In the genomic region with DNA sequence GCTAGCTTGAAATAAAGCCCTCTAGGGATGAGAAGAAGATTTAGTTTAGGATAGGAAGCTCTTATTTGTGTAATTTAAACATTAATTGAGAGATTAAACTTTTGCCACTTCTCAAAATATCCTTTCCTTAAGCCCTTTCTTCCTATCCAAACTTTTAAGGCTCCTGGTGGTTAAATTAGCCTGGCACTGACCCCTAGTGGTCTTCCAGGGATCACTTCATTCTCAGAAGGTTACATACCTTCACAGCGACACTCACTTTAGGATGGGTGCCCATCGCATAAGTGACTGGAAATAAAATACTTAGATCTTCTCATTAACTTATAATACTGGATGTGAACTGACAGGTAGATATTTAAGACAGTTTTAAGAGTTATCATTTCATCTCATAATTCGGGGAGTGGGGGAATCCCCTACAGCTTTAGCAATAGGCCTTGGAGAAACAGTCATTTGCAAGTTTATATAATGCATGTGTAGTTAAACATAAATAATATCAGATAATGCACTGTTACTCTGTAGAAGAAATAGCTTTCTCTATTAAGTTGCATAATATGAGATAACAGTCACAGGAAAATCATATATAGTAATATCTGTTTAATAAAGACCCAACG, we compare ENCODE assay signal across 1 cellular context.
TF ChIP-seq lines count a peak whose summit lies in the region.

No MANE protein-coding gene starts in this region.

TF ChIP-seq in GM23338, 12 proteins besides CTCF, POLR2A, EP300 and RAD21:
- TF ChIP-seq POLR2AphosphoS5 (IDR thresholded peaks at IDR 0.05; ENCODE audit: low read depth), result no peak
- TF ChIP-seq, protein P1, sequence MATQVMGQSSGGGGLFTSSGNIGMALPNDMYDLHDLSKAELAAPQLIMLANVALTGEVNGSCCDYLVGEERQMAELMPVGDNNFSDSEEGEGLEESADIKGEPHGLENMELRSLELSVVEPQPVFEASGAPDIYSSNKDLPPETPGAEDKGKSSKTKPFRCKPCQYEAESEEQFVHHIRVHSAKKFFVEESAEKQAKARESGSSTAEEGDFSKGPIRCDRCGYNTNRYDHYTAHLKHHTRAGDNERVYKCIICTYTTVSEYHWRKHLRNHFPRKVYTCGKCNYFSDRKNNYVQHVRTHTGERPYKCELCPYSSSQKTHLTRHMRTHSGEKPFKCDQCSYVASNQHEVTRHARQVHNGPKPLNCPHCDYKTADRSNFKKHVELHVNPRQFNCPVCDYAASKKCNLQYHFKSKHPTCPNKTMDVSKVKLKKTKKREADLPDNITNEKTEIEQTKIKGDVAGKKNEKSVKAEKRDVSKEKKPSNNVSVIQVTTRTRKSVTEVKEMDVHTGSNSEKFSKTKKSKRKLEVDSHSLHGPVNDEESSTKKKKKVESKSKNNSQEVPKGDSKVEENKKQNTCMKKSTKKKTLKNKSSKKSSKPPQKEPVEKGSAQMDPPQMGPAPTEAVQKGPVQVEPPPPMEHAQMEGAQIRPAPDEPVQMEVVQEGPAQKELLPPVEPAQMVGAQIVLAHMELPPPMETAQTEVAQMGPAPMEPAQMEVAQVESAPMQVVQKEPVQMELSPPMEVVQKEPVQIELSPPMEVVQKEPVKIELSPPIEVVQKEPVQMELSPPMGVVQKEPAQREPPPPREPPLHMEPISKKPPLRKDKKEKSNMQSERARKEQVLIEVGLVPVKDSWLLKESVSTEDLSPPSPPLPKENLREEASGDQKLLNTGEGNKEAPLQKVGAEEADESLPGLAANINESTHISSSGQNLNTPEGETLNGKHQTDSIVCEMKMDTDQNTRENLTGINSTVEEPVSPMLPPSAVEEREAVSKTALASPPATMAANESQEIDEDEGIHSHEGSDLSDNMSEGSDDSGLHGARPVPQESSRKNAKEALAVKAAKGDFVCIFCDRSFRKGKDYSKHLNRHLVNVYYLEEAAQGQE (IDR thresholded peaks at IDR 0.05; ENCODE audit: unreplicated experiment), result no peak
- TF ChIP-seq, protein P2, sequence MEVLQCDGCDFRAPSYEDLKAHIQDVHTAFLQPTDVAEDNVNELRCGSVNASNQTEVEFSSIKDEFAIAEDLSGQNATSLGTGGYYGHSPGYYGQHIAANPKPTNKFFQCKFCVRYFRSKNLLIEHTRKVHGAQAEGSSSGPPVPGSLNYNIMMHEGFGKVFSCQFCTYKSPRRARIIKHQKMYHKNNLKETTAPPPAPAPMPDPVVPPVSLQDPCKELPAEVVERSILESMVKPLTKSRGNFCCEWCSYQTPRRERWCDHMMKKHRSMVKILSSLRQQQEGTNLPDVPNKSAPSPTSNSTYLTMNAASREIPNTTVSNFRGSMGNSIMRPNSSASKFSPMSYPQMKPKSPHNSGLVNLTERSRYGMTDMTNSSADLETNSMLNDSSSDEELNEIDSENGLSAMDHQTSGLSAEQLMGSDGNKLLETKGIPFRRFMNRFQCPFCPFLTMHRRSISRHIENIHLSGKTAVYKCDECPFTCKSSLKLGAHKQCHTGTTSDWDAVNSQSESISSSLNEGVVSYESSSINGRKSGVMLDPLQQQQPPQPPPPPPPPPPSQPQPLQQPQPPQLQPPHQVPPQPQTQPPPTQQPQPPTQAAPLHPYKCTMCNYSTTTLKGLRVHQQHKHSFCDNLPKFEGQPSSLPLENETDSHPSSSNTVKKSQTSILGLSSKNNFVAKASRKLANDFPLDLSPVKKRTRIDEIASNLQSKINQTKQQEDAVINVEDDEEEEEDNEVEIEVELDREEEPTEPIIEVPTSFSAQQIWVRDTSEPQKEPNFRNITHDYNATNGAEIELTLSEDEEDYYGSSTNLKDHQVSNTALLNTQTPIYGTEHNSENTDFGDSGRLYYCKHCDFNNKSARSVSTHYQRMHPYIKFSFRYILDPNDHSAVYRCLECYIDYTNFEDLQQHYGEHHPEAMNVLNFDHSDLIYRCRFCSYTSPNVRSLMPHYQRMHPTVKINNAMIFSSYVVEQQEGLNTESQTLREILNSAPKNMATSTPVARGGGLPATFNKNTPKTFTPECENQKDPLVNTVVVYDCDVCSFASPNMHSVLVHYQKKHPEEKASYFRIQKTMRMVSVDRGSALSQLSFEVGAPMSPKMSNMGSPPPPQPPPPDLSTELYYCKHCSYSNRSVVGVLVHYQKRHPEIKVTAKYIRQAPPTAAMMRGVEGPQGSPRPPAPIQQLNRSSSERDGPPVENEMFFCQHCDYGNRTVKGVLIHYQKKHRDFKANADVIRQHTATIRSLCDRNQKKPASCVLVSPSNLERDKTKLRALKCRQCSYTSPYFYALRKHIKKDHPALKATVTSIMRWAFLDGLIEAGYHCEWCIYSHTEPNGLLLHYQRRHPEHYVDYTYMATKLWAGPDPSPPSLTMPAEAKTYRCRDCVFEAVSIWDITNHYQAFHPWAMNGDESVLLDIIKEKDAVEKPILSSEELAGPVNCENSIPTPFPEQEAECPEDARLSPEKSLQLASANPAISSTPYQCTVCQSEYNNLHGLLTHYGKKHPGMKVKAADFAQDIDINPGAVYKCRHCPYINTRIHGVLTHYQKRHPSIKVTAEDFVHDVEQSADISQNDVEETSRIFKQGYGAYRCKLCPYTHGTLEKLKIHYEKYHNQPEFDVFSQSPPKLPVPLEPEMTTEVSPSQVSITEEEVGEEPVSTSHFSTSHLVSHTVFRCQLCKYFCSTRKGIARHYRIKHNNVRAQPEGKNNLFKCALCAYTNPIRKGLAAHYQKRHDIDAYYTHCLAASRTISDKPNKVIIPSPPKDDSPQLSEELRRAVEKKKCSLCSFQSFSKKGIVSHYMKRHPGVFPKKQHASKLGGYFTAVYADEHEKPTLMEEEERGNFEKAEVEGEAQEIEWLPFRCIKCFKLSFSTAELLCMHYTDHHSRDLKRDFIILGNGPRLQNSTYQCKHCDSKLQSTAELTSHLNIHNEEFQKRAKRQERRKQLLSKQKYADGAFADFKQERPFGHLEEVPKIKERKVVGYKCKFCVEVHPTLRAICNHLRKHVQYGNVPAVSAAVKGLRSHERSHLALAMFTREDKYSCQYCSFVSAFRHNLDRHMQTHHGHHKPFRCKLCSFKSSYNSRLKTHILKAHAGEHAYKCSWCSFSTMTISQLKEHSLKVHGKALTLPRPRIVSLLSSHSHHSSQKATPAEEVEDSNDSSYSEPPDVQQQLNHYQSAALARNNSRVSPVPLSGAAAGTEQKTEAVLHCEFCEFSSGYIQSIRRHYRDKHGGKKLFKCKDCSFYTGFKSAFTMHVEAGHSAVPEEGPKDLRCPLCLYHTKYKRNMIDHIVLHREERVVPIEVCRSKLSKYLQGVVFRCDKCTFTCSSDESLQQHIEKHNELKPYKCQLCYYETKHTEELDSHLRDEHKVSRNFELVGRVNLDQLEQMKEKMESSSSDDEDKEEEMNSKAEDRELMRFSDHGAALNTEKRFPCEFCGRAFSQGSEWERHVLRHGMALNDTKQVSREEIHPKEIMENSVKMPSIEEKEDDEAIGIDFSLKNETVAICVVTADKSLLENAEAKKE (CRISPR knock-in tag; IDR thresholded peaks at IDR 0.05), result no peak
- TF ChIP-seq ZNF331 (CRISPR knock-in tag; IDR thresholded peaks at IDR 0.05; ENCODE audit: low read depth), result no peak
- TF ChIP-seq, protein P3, sequence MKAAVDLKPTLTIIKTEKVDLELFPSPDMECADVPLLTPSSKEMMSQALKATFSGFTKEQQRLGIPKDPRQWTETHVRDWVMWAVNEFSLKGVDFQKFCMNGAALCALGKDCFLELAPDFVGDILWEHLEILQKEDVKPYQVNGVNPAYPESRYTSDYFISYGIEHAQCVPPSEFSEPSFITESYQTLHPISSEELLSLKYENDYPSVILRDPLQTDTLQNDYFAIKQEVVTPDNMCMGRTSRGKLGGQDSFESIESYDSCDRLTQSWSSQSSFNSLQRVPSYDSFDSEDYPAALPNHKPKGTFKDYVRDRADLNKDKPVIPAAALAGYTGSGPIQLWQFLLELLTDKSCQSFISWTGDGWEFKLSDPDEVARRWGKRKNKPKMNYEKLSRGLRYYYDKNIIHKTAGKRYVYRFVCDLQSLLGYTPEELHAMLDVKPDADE (IDR thresholded peaks at IDR 0.05), result no peak
- no peak for TF ChIP-seq EZH2phosphoT487 (IDR thresholded peaks at IDR 0.05; ENCODE audit: unreplicated experiment)
